Comparison of ENCODE assay signal across 8 cellular contexts in the genomic region with DNA sequence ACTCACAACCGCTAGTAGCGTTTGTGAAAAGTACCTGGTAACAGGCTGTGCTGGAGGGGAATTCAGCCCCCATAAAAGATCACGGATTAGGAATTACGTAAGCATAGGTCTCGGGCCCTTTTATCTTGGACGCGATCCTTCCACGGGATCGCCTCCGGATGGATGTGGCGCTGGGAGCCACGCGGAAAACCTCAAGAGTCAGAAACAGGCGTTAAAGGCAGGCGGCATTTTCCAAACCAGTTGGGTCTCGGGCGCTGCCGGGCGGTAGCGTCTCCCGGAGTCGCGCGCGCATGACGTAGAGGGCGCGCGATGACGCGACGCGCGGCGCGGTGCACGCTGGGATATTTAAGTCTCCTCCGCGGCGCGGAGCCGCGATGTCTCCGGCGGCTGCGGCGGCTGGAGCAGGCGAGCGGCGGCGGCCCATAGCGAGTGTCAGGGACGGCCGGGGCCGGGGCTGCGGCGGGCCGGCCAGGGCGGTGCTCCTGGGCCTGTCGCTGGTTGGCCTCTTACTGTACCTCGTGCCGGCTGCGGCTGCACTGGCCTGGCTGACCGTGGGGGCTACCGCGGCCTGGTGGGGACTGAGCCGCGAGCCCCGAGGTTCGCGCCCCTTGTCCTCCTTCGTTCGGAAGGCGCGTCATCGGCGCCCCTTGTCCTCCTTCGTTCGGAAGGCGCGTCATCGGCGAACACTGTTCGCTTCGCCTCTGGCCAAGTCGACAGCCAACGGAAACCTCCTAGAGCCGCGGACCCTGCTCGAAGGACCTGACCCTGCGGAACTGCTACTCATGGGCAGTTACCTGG.
DNase-seq lines count a peak whose midpoint lies in the region; ATAC-seq, FAIRE-seq and TF ChIP-seq lines count a peak whose summit lies in the region.

TSS of gene POM121 (plus strand) at position 348 of the 798 bp plus-strand sequence. CDS start at position 375, 27 bp downstream.

- peak; percentile 76 for ATAC-seq in GM21423 (IDR thresholded peaks at IDR 0.05; ENCODE audit: unreplicated experiment)

- H3K27ac ChIP-seq in HUES48 (ENCODE audit: low read depth, low read length) (peak within 1 kb of the TSS; percentile 96), epithelial cell of prostate (peak within 1 kb of the TSS; percentile 75), mucosa of rectum (ENCODE audit: low read depth in 2 of 2, low read length in 2 of 2) (peak within 1 kb of the TSS; percentile 86)

- peaks cover 4% of the 10 kb centered on the region; the same call in 1 of the 2 replicates for H3K4me1 ChIP-seq in HUES48 (ENCODE audit: control insufficient read depth, insufficient read depth, low read length)
- H3K4me1 ChIP-seq in mucosa of rectum (ENCODE audit: control insufficient read depth in 2 of 2, insufficient read depth in 2 of 2, low read length in 2 of 2) = peaks cover 7 to 10% of the 10 kb centered on the region in 2 donors

- H3K9ac ChIP-seq in HUES48 (ENCODE audit: low read depth, low read length) = peak within 1 kb of the TSS; percentile 99
- peak within 1 kb of the TSS; percentile 94 for H3K9ac ChIP-seq in mucosa of rectum (ENCODE audit: low read depth in 1 of 2, low read length in 2 of 2)

- no peak for TF ChIP-seq CTCF in D721Med (IDR thresholded peaks at IDR 0.05; ENCODE audit: insufficient read depth, missing control alignments)

- no peak for FAIRE-seq in D721Med (lab: Jason Lieb, UNC)

- H3K4me3 ChIP-seq in HUES48 (ENCODE audit: low read depth, low read length) (peak within 1 kb of the TSS; percentile 100), mucosa of rectum (ENCODE audit: low read length in 2 of 2) (peak within 1 kb of the TSS; percentile 93 to 98)

- H3K36me3 ChIP-seq in HUES48 (ENCODE audit: control insufficient read depth, insufficient read depth, low read length) = peaks cover 36% of the 10 kb centered on the region
- peaks cover 13 to 26% of the 10 kb centered on the region in 2 donors for H3K36me3 ChIP-seq in mucosa of rectum (ENCODE audit: control insufficient read depth in 2 of 2, insufficient read depth in 2 of 2, low read length in 2 of 2)

- no peaks in the 10 kb centered on the region for H3K9me3 ChIP-seq in HUES48 (ENCODE audit: control insufficient read depth, insufficient read depth, low read length)
- H3K9me3 ChIP-seq in mucosa of rectum (ENCODE audit: control insufficient read depth in 2 of 2, low read length in 2 of 2) = no peaks in the 10 kb centered on the region

- DNase-seq in D721Med (ENCODE audit: insufficient read length, low spot score) (peak; percentile 70), OCI-M1 (lab: John Stamatoyannopoulos, UW) (peak; percentile 96), activated T-cell treated with anti-CD3 and anti-CD28 coated beads for 24 hours (ENCODE audit: low read depth) (peak; percentile 80), epithelial cell of prostate (ENCODE audit: low read depth, low spot score) (peak; percentile 14)
- DNase-seq in stimulated activated CD8-positive, alpha-beta memory T cell treated with anti-CD3 and anti-CD28 coated beads, Interleukin-4, amount 100 ng/mL, for 4 hours (ENCODE audit: low read depth in 2 of 2, low spot score in 1 of 2) = peak; percentile 60 to 71

- H3K27me3 ChIP-seq in HUES48 (ENCODE audit: control insufficient read depth, insufficient read depth, low read length) = no peaks in the 10 kb centered on the region
- no peaks in the 10 kb centered on the region for H3K27me3 ChIP-seq in mucosa of rectum (ENCODE audit: control insufficient read depth in 2 of 2, insufficient read depth in 2 of 2, low read length in 2 of 2)

Comparison
In these comparisons a context has a peak if more than half of its experiments do, and no peak if none do; other contexts are left out.
1. Peak in every context shown above with its lines: DNase-seq, ATAC-seq, H3K4me3 ChIP-seq and H3K27ac ChIP-seq.
2. DNase-seq: peak in every context shown above with its lines; median percentile 96 in OCI-M1; 80 in activated T-cell treated with anti-CD3 and anti-CD28 coated beads for 24 hours; 70 in D721Med; 66 in stimulated activated CD8-positive, alpha-beta memory T cell treated with anti-CD3 and anti-CD28 coated beads, Interleukin-4, amount 100 ng/mL, for 4 hours; 14 in epithelial cell of prostate.